Comparison of ENCODE assay signal across 9 cellular contexts in genomic region chr1:22092026-22092770, GRCh38. TPM values are rescaled to one million over a fixed set of nuclear protein-coding genes. Genes with fewer than 3 reads are reported as not detected.
DNase-seq lines count a peak whose midpoint lies in the region; ATAC-seq and TF ChIP-seq lines count a peak whose summit lies in the region.
"Not testable (repeated sequence)": the region's sequence is repeated elsewhere in the genome, so short reads cannot be mapped to it uniquely, and the experiment has no call there.
"Had no signal": no experiment of that assay in that cellular context is flagged by ENCODE, and none has a peak within 500 bp of the region (broad histone marks: within the 10 kb centered on the region; RNA-seq: fewer than 3 reads in every experiment).

No MANE protein-coding gene starts in this region.

- not testable (repeated sequence) for H3K9me3 ChIP-seq in HCT116 (ENCODE audit: control insufficient read depth in 1 of 2, insufficient read depth in 1 of 2, low read depth in 1 of 2, low read length in 2 of 2); OCI-LY7 (ENCODE audit: low read length); mucosa of descending colon

- not testable (repeated sequence) for TF ChIP-seq RAD21 in HCT116 (IDR thresholded peaks at IDR 0.05; ENCODE audit: low read depth)

- intact Hi-C loops in HCT116 (cut with micrococcal nuclease); OCI-LY7 (cut with micrococcal nuclease; ENCODE audit: unreplicated experiment); mucosa of descending colon (cut with DNase I, micrococcal nuclease): not testable (repeated sequence)

- H3K4me3 ChIP-seq in HCT116 (replicated peaks in 1 of 2; ENCODE audit: low read depth in 1 of 2, low read length in 2 of 2); OCI-LY7 (ENCODE audit: low read depth, low read length, poor library complexity, severe bottlenecking); mucosa of descending colon: not testable (repeated sequence)

- H3K27ac ChIP-seq in HCT116 (ENCODE audit: low read depth, low read length); OCI-LY7 (ENCODE audit: low read depth, low read length, poor library complexity, severe bottlenecking): not testable (repeated sequence)
- peak overlapping the region; percentile 30 for H3K27ac ChIP-seq in epithelial cell of prostate

- H3K4me2 ChIP-seq in HCT116 (ENCODE audit: low read length): not testable (repeated sequence)
- H3K4me2 ChIP-seq in OCI-LY7 (ENCODE audit: low read length): peak overlapping the region; percentile 18; the same call in 1 of the 2 replicates

- H2AFZ ChIP-seq in HCT116 (ENCODE audit: low read depth, low read length, poor library complexity, severe bottlenecking); OCI-LY7 (ENCODE audit: low read length): not testable (repeated sequence)

- not testable (repeated sequence) for H3K9ac ChIP-seq in HCT116 (ENCODE audit: low read length)

- H4K20me1 ChIP-seq in HCT116 (ENCODE audit: insufficient read depth): peaks cover 29% of the 10 kb centered on the region
- H4K20me1 ChIP-seq in OCI-LY7 (ENCODE audit: insufficient read depth, low read length): peaks cover 43% of the 10 kb centered on the region

- DNase-seq in EH (ENCODE audit: low read depth) (peak; percentile 82), OCI-LY7 (ENCODE audit: low spot score) (peak; percentile 59)
- not testable (repeated sequence) for DNase-seq in HCT116 (ENCODE audit: low read depth, low spot score); epithelial cell of prostate (ENCODE audit: low read depth, low spot score); mucosa of descending colon
- peak; percentile 27 to 44 for DNase-seq in activated CD4-positive, alpha-beta T cell treated with anti-CD3 and anti-CD28 coated beads for 24 hours (ENCODE audit: low read depth in 2 of 2)
- peak; percentile 42 for DNase-seq in activated naive CD4-positive, alpha-beta T cell treated with anti-CD3 and anti-CD28 coated beads, Interleukin-2, amount 50 U/mL, for 16 hours
- peak; percentile 15 to 36 for DNase-seq in stimulated activated CD8-positive, alpha-beta memory T cell treated with anti-CD3 and anti-CD28 coated beads, Interleukin-15, amount 100 ng/mL, for 4 hours (ENCODE audit: low read depth in 2 of 2)

- TSS peak; percentile 59 for BruUV-seq in HCT116 (replicated peaks; lab: Mats Ljungman, UMichigan)
- BruUV-seq in OCI-LY7 (replicated peaks; lab: Mats Ljungman, UMichigan): TSS peak; percentile 78

- H3K79me2 ChIP-seq in HCT116 (ENCODE audit: insufficient read depth, low read length) (peaks cover 78% of the 10 kb centered on the region), OCI-LY7 (ENCODE audit: insufficient read depth, low read depth, low read length) (peaks cover 41% of the 10 kb centered on the region)

- not testable (repeated sequence) for TF ChIP-seq CTCF in HCT116 (IDR thresholded peaks at IDR 0.05 in 2 of 3, conservative IDR thresholded peaks at IDR 0.05 in 1 of 3; ENCODE audit: borderline replicate concordance in 1 of 3, insufficient read depth in 1 of 3, low read depth in 2 of 3, low read length in 2 of 3); OCI-LY7 (conservative IDR thresholded peaks at IDR 0.05; ENCODE audit: low read length); mucosa of descending colon (IDR thresholded peaks at IDR 0.05)

- POLR2A ChIA-PET in HCT116 (lab: Charles Lee): not testable (repeated sequence)
- POLR2A ChIA-PET in OCI-LY7 (lab: Charles Lee): interaction anchor here (0.6 to 1.0 kb wide), 4 partner anchors 51 to 121 kb away, joined by 3 to 4 read pairs (median 3); no protein-coding TSS in a partner anchor

- not testable (repeated sequence) for H3K4me1 ChIP-seq in HCT116 (ENCODE audit: control insufficient read depth in 1 of 2, insufficient read depth in 2 of 2, low read length in 2 of 2)
- peaks cover 52% of the 10 kb centered on the region for H3K4me1 ChIP-seq in OCI-LY7 (ENCODE audit: insufficient read depth, low read length, poor library complexity, severe bottlenecking)
- H3K4me1 ChIP-seq in mucosa of descending colon (ENCODE audit: low read depth): peaks cover 14% of the 10 kb centered on the region

- RAD21 ChIA-PET in HCT116 (lab: Charles Lee; ENCODE audit: low non-redundant PET in 1 of 2, low total read pairs in 2 of 2, uncharacterized antibody in 2 of 2, unreplicated experiment in 2 of 2): not testable (repeated sequence)

- H3K9me2 ChIP-seq in HCT116 (ENCODE audit: insufficient read depth); OCI-LY7 (ENCODE audit: insufficient read depth, low read length): not testable (repeated sequence)

- not testable (repeated sequence) for H3K27me3 ChIP-seq in HCT116 (ENCODE audit: insufficient read depth, low read length)

- not testable (repeated sequence) for TF ChIP-seq POLR2A in HCT116 (IDR thresholded peaks at IDR 0.05; ENCODE audit: borderline replicate concordance, extremely low read depth, insufficient read depth, insufficient read length)

- ATAC-seq in HCT116: not testable (repeated sequence)
- ATAC-seq in mucosa of descending colon: peak; percentile 42

- CTCF ChIA-PET in HCT116 (lab: Charles Lee) (interaction anchor here (0.8 kb wide), 1 partner anchor 14 kb away, joined by 3 read pairs; no protein-coding TSS in a partner anchor), OCI-LY7 (lab: Charles Lee; ENCODE audit: unreplicated experiment) (interaction anchor here (0.5 to 0.6 kb wide), 2 partner anchors 43 to 105 kb away, joined by 3 to 5 read pairs; no protein-coding TSS in a partner anchor)

- peaks cover 2 to 20% of the 10 kb centered on the region in 2 experiments; a peak in 3 of 4 replicates for H3K36me3 ChIP-seq in HCT116 (ENCODE audit: control insufficient read depth in 1 of 2, insufficient read depth in 2 of 2, low read length in 2 of 2)
- H3K36me3 ChIP-seq in OCI-LY7 (ENCODE audit: insufficient read depth, low read length): peaks cover 84% of the 10 kb centered on the region
- not testable (repeated sequence) for H3K36me3 ChIP-seq in mucosa of descending colon (ENCODE audit: low read depth)

RNA-seq across cellular contexts. Expression of gene CDC42, which starts 39.7 kb away (rescaled TPM):
- total RNA-seq in HCT116 (2021; ENCODE audit: unreplicated experiment): 217 TPM
- polyA plus RNA-seq in HCT116 (2012): 90.4 and 106 TPM in 2 replicates
- total RNA-seq in OCI-LY7 (2014; rRNA removed; shearing (Covaris generic)): 109 and 120 TPM in 2 replicates
- 157 and 163 TPM in 2 replicates for total RNA-seq in OCI-LY7 (2022)
- total RNA-seq in mucosa of descending colon: 100 to 1,000 TPM; 231 to 292 (median 282) TPM

RNA-seq across cellular contexts. Expression of gene WNT4, which starts 50.7 kb away (rescaled TPM):
- 1.5 TPM for total RNA-seq in HCT116 (2021; ENCODE audit: unreplicated experiment)
- polyA plus RNA-seq in HCT116 (2012): 1.7 and 2.3 TPM in 2 replicates
- not detected in 2 replicates for total RNA-seq in OCI-LY7 (2014; rRNA removed; shearing (Covaris generic))
- not detected in 2 replicates for total RNA-seq in OCI-LY7 (2022)
- 1 to 10 TPM; 1.2 to 4.5 (median 2.5) TPM for total RNA-seq in mucosa of descending colon
- polyA plus RNA-seq: CD14-positive monocyte had no signal
